ENCODE assay signal across 32 cellular contexts in genomic region chr6:30854641-30855040, GRCh38.
"Had no signal": no experiment of that assay in that cellular context is flagged by ENCODE, and none has a peak within 500 bp of the region (broad histone marks: within the 10 kb centered on the region; RNA-seq: fewer than 3 reads in every experiment).

No MANE protein-coding gene starts in this region.

- H3K27me3 ChIP-seq: adrenal gland, body of pancreas, brain microvascular endothelial cell, breast epithelium had no signal

- H3K36me3 ChIP-seq: adrenal gland, brain microvascular endothelial cell, breast epithelium had no signal

- H3K4me1 ChIP-seq: adrenal gland, body of pancreas, breast epithelium had no signal

- ATAC-seq: activated CD8-positive, alpha-beta T cell treated with anti-CD3 and anti-CD28 coated beads for 36 hours; activated naive CD4-positive, alpha-beta T cell treated with anti-CD3 and anti-CD28 coated beads, Interleukin-2, amount 50 U/mL, for 72 hours; activated T-cell treated with anti-CD3 and anti-CD28 coated beads, Interleukin-2, amount 50 U/mL, for 4 hours; activated T-cell treated with anti-CD3 and anti-CD28 coated beads, Interleukin-2, amount 50 U/mL, for 72 hours; activated T-helper 17 cell treated with anti-CD3 and anti-CD28 coated beads, Interleukin-2, amount 50 U/mL, for 72 hours; body of pancreas had no signal

- H3K27ac ChIP-seq: adrenal gland, body of pancreas, brain microvascular endothelial cell, breast epithelium, VCaP had no signal

- H3K4me3 ChIP-seq: adrenal gland, body of pancreas, breast epithelium had no signal

- DNase-seq: activated B cell treated with CpG ODN at 0.5 μM for 24 hours; activated CD4-positive, alpha-beta memory T cell treated with anti-CD3 and anti-CD28 coated beads for 36 hours; activated CD4-positive, alpha-beta T cell treated with anti-CD3 and anti-CD28 coated beads for 4 hours; activated CD4-positive, alpha-beta T cell treated with anti-CD3 and anti-CD28 coated beads, Interleukin-2, amount 10 ng/mL, durations not matched to agents 24 days and 14 days; activated CD4-positive, alpha-beta T cell treated with anti-CD3 and anti-CD28 coated beads, Interleukin-2, amount 50 U/mL, for 1 hour; activated CD4-positive, alpha-beta T cell treated with anti-CD3 and anti-CD28 coated beads, Interleukin-2, amount 50 U/mL, for 4 hours; activated CD4-positive, CD25-positive, alpha-beta regulatory T cell treated with anti-CD3 and anti-CD28 coated beads, Interleukin-2, amount 50 U/mL, for 72 hours; activated CD8-positive, alpha-beta memory T cell treated with anti-CD3 and anti-CD28 coated beads, Interleukin-2, amount 50 U/mL, for 4 hours; activated CD8-positive, alpha-beta T cell treated with anti-CD3 and anti-CD28 coated beads for 36 hours; activated effector memory CD4-positive, alpha-beta T cell treated with anti-CD3 and anti-CD28 coated beads, Interleukin-2, amount 50 U/mL, for 16 hours; activated gamma-delta T cell treated with Interleukin-2 at 50 U/mL for 16 hours; activated naive CD4-positive, alpha-beta T cell; activated naive CD4-positive, alpha-beta T cell treated with anti-CD3 and anti-CD28 coated beads for 36 hours; activated naive CD4-positive, alpha-beta T cell treated with anti-CD3 and anti-CD28 coated beads, Interleukin-2, amount 50 U/mL, for 16 hours; activated naive CD8-positive, alpha-beta T cell treated with anti-CD3 and anti-CD28 coated beads for 36 hours; activated T-cell treated with anti-CD3 and anti-CD28 coated beads for 4 hours; activated T-cell treated with anti-CD3 and anti-CD28 coated beads, Interleukin-2, amount 50 U/mL, for 1 hour; activated T-cell treated with anti-CD3 and anti-CD28 coated beads, Interleukin-2, amount 50 U/mL, for 4 hours; activated T-cell treated with anti-CD3 and anti-CD28 coated beads, Interleukin-2, amount 50 U/mL, for 72 hours; adrenal gland; amniotic stem cell; aorta; body of pancreas; brain microvascular endothelial cell; central memory CD4-positive, alpha-beta T cell; T-helper 1 cell; T-helper 2 cell; T-helper 9 cell had no signal

- H3K9me3 ChIP-seq: adrenal gland had no signal
